ENCODE assay signal across 19 cellular contexts in the genomic region with DNA sequence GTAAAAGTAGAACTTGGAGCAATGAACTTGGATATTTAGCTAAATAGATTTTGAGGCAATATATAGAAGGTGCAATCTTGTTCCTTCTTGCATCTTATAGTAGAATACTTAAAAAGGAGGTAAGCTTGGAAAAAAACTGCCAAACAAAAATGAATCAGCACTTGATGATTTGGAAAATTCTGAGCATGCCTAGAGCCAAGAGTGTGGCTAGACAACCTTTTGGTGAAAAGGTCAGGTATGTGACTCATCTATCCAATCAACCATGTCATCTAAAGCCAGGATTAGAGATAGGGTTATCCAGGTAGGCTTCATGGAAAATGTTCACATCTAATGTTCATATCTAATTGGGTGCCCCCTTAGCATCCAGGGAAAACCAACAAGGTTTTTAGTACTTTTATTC.
DNase-seq lines count a peak whose midpoint lies in the region; ATAC-seq and TF ChIP-seq lines count a peak whose summit lies in the region.
"Had no signal": no experiment of that assay in that cellular context is flagged by ENCODE, and none has a peak within 500 bp of the region (broad histone marks: within the 10 kb centered on the region; RNA-seq: fewer than 3 reads in every experiment).

No MANE protein-coding gene starts in this region.

- H3K4me1 ChIP-seq in mesendoderm (ENCODE audit: control insufficient read depth, low read depth, low read length): no peaks in the 10 kb centered on the region
- H3K4me1 ChIP-seq in GM23338 (ENCODE audit: insufficient read depth): no peaks in the 10 kb centered on the region

- no peak overlapping the region for H2BK15ac ChIP-seq in mesendoderm (replicated peaks; ENCODE audit: low read depth)

- H4K5ac ChIP-seq in mesendoderm (ENCODE audit: low read length): no peak overlapping the region

- H3F3A ChIP-seq in GM23338 (replicated peaks; ENCODE audit: low read depth): no peaks in the 10 kb centered on the region

- no peaks in the 10 kb centered on the region for H3K79me1 ChIP-seq in mesendoderm (ENCODE audit: low read length)

- no peak overlapping the region for H2AK5ac ChIP-seq in mesendoderm (ENCODE audit: low read length)

- no peak overlapping the region for H4K8ac ChIP-seq in mesendoderm (ENCODE audit: low read depth, low read length)

- no peaks in the 10 kb centered on the region for H4K20me1 ChIP-seq in GM23338 (replicated peaks; ENCODE audit: insufficient read depth)

- ATAC-seq in GM23338: no peak
- ATAC-seq: HCT116 had no signal

- H3K4me2 ChIP-seq in mesendoderm (ENCODE audit: low read length) (no peak overlapping the region), GM23338 (no peak overlapping the region)

- no peak overlapping the region for H3K18ac ChIP-seq in mesendoderm (ENCODE audit: low read length)

- TF ChIP-seq CTCF in RWPE1 (conservative IDR thresholded peaks at IDR 0.05; ENCODE audit: low read depth): no peak
- no peak for TF ChIP-seq CTCF in GM23338 (conservative IDR thresholded peaks at IDR 0.05; ENCODE audit: low read depth in 2 of 2)

- H2BK120ac ChIP-seq in mesendoderm (ENCODE audit: low read depth, low read length): no peak overlapping the region

- H3K27ac Mint-ChIP-seq in GM23338: no peak overlapping the region
- H3K27ac Mint-ChIP-seq: CD4-positive, alpha-beta memory T cell had no signal

- no peak overlapping the region for H2AFZ ChIP-seq in GM23338
- H2AFZ ChIP-seq: GM23248 had no signal

- H3K36me3 Mint-ChIP-seq in GM23338 (ENCODE audit: low read depth): no peaks in the 10 kb centered on the region
- H3K36me3 Mint-ChIP-seq: CD4-positive, alpha-beta memory T cell had no signal

- H3K27me3 Mint-ChIP-seq in GM23338 (ENCODE audit: insufficient read depth, low read depth, poor library complexity): no peaks in the 10 kb centered on the region
- H3K27me3 Mint-ChIP-seq: CD4-positive, alpha-beta memory T cell had no signal

- H3K9me3 Mint-ChIP-seq in GM23338: no peaks in the 10 kb centered on the region

- H3K4me3 ChIP-seq in mesendoderm (ENCODE audit: low read length) (no peak overlapping the region), GM23338 (no peak overlapping the region)
- H3K4me3 ChIP-seq: GM23248 had no signal

- H3K9ac ChIP-seq in mesendoderm (ENCODE audit: low read length): no peak overlapping the region
- H3K9ac ChIP-seq: GM23248 had no signal

- H3K9me2 ChIP-seq in GM23338 (ENCODE audit: insufficient read depth): peaks cover 7% of the 10 kb centered on the region; the same call in 1 of the 2 replicates

- no peak overlapping the region for H3K23ac ChIP-seq in mesendoderm (ENCODE audit: low read length)

- POLR2A ChIA-PET in RWPE1 (lab: Yijun Ruan, JAX; ENCODE audit: low non-redundant PET): no interaction called here

- H3K4me1 Mint-ChIP-seq in GM23338: no peaks in the 10 kb centered on the region
- H3K4me1 Mint-ChIP-seq: CD4-positive, alpha-beta memory T cell had no signal

- H3K27ac ChIP-seq in RWPE1: no peak overlapping the region
- H3K27ac ChIP-seq in mesendoderm (ENCODE audit: low read depth, low read length): no peak overlapping the region
- H3K27ac ChIP-seq in GM23338 (ENCODE audit: low read depth): no peak overlapping the region
- H3K27ac ChIP-seq: GM23248 had no signal

- H3K4me3 Mint-ChIP-seq in GM23338: no peak overlapping the region
- H3K4me3 Mint-ChIP-seq: CD4-positive, alpha-beta memory T cell had no signal

- no peak overlapping the region for H2BK5ac ChIP-seq in mesendoderm (ENCODE audit: low read length)

- CTCF ChIA-PET in RWPE1 (lab: Yijun Ruan, JAX): no interaction called here

- H3K4ac ChIP-seq in mesendoderm (ENCODE audit: low read depth, low read length): no peak overlapping the region

- H3K79me2 ChIP-seq in mesendoderm (ENCODE audit: control insufficient read depth, insufficient read depth, low read length) (no peaks in the 10 kb centered on the region), GM23338 (replicated peaks; ENCODE audit: insufficient read depth) (no peaks in the 10 kb centered on the region)

- DNase-seq in A172 (ENCODE audit: low spot score) (peak; percentile 16), ELR (ENCODE audit: low read depth) (peak; percentile 40), RWPE1 (ENCODE audit: low spot score) (peak; percentile 6), mesendoderm (peak; percentile 1), AG08396 (ENCODE audit: low spot score) (no peak), NCI-H128 (lab: John Stamatoyannopoulos, UW; ENCODE audit: unreplicated experiment) (no peak), NCI-H1105 treated with DMSO at 0.1 percent for 48 hours (lab: John Stamatoyannopoulos, UW) (no peak), GM23338 (ENCODE audit: low spot score) (no peak)
- DNase-seq: 8988T; Calu3; CD4-positive, alpha-beta memory T cell; DMS79 treated with DMSO at 0.1 percent for 48 hours; GDM1; GM23248; NCI-H1105; NCI-H1694 treated with DMSO at 0.1 percent for 48 hours; NCI-H510A; NCI-H82 had no signal

- H3K27me3 ChIP-seq in mesendoderm (ENCODE audit: insufficient read depth, low read length, poor library complexity): no peaks in the 10 kb centered on the region
- no peaks in the 10 kb centered on the region for H3K27me3 ChIP-seq in GM23338 (ENCODE audit: insufficient read depth)

- H3K56ac ChIP-seq in mesendoderm (ENCODE audit: low read length): no peak overlapping the region

- H3K36me3 ChIP-seq in mesendoderm (ENCODE audit: control insufficient read depth, insufficient read depth, low read length) (no peaks in the 10 kb centered on the region), GM23338 (ENCODE audit: insufficient read depth) (no peaks in the 10 kb centered on the region)

TF ChIP-seq in GM23338, 12 proteins besides CTCF, POLR2A, EP300 and RAD21:
- TF ChIP-seq POLR2AphosphoS5 (IDR thresholded peaks at IDR 0.05; ENCODE audit: low read depth) (no peak), NANOG (IDR thresholded peaks at IDR 0.05; ENCODE audit: borderline replicate concordance) (no peak), CREB1 (CRISPR knock-in tag; IDR thresholded peaks at IDR 0.05; ENCODE audit: low read depth) (no peak), ZNF331 (CRISPR knock-in tag; IDR thresholded peaks at IDR 0.05; ENCODE audit: low read depth) (no peak)
- TF ChIP-seq, protein P1, sequence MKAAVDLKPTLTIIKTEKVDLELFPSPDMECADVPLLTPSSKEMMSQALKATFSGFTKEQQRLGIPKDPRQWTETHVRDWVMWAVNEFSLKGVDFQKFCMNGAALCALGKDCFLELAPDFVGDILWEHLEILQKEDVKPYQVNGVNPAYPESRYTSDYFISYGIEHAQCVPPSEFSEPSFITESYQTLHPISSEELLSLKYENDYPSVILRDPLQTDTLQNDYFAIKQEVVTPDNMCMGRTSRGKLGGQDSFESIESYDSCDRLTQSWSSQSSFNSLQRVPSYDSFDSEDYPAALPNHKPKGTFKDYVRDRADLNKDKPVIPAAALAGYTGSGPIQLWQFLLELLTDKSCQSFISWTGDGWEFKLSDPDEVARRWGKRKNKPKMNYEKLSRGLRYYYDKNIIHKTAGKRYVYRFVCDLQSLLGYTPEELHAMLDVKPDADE (IDR thresholded peaks at IDR 0.05): no peak
TF ChIP-seq in GM23338: peak in this region for 0.

Comparison
In these comparisons a context has a peak if more than half of its experiments do, and no peak if none do; other contexts are left out.
1. DNase-seq: peak in A172 (single experiment), ELR (single experiment), RWPE1 (single experiment) and mesendoderm (single experiment); none in AG08396 (single experiment), NCI-H128 (single experiment), NCI-H1105 treated with DMSO at 0.1 percent for 48 hours (single experiment) and GM23338 (single experiment).